1 cellular context compared by ENCODE assay signal in genomic region chr10:124072106-124072505, GRCh38.
TF ChIP-seq lines count a peak whose summit lies in the region.

No MANE protein-coding gene starts in this region.

TF ChIP-seq in H1, 55 proteins besides CTCF, POLR2A, EP300 and RAD21:
- no peak for TF ChIP-seq KDM5A (IDR thresholded peaks at IDR 0.05; ENCODE audit: low read length)
- TF ChIP-seq CTBP2 (IDR thresholded peaks at IDR 0.05; ENCODE audit: borderline replicate concordance, insufficient read depth, insufficient read length, low read length): no peak
- no peak for TF ChIP-seq CHD2 (IDR thresholded peaks at IDR 0.05; ENCODE audit: low read length)
- no peak for TF ChIP-seq HDAC2 (IDR thresholded peaks at IDR 0.05; ENCODE audit: borderline replicate concordance in 1 of 2, low read depth in 2 of 2, low read length in 2 of 2)
- TF ChIP-seq CREB1 (IDR thresholded peaks at IDR 0.05): no peak
- TF ChIP-seq USF2 (IDR thresholded peaks at IDR 0.05; ENCODE audit: low read length): no peak
- no peak for TF ChIP-seq TCF12 (IDR thresholded peaks at IDR 0.05; ENCODE audit: low read depth, low read length)
- no peak for TF ChIP-seq HDAC6 (IDR thresholded peaks at IDR 0.05; ENCODE audit: low read depth, low read length)
- TF ChIP-seq POLR2AphosphoS5 (IDR thresholded peaks at IDR 0.05; ENCODE audit: low read depth, low read length): no peak
- no peak for TF ChIP-seq JUN (IDR thresholded peaks at IDR 0.05; ENCODE audit: low read depth, low read length)
- no peak for TF ChIP-seq KDM1A (IDR thresholded peaks at IDR 0.05; ENCODE audit: borderline replicate concordance, low read length)
- TF ChIP-seq CHD7 (IDR thresholded peaks at IDR 0.05; ENCODE audit: insufficient replicate concordance, low read length): no peak
- TF ChIP-seq GTF2F1 (IDR thresholded peaks at IDR 0.05; ENCODE audit: borderline replicate concordance, low read depth, low read length): no peak
- TF ChIP-seq RXRA (IDR thresholded peaks at IDR 0.05; ENCODE audit: insufficient read depth, low read depth, low read length): no peak
- TF ChIP-seq NANOG (IDR thresholded peaks at IDR 0.05; ENCODE audit: insufficient read depth, low read depth, low read length, poor library complexity, severe bottlenecking): no peak
